In genomic region chr15:82662641-82663040, GRCh38 we compare ENCODE assay signal across 20 cellular contexts. TPM values are rescaled to one million over a fixed set of nuclear protein-coding genes. Genes with fewer than 3 reads are reported as not detected.
"Had no signal": no experiment of that assay in that cellular context is flagged by ENCODE, and none has a peak within 500 bp of the region (broad histone marks: within the 10 kb centered on the region; RNA-seq: fewer than 3 reads in every experiment).

No MANE protein-coding gene starts in this region.

- DNase-seq: NCI-H1048, NCI-H1105, NCI-H1417 treated with DMSO at 0.1 percent for 48 hours, NCI-H146, NCI-H1694 treated with DMSO at 0.1 percent for 48 hours, NCI-H1930, NCI-H2081, NCI-H2107, NCI-H2227 treated with DMSO at 0.1 percent for 48 hours, NCI-H510A, NCI-H524 treated with DMSO at 0.1 percent for 48 hours, NCI-H69, NCI-H774, SHP77, SK-N-SH, SW 1271 had no signal

- H3K9me3 ChIP-seq: SK-N-SH had no signal

- H3K27ac ChIP-seq: HL-60, RWPE1 had no signal

- ATAC-seq: Panc1 had no signal

- H3K4me2 ChIP-seq: SK-N-SH had no signal

- H3K9ac ChIP-seq: SK-N-SH had no signal

RNA-seq across cellular contexts. Expression of gene CPEB1, which starts 15.5 kb away (rescaled TPM):
- total RNA-seq: MCF 10A had no signal
